Comparison of ENCODE assay signal across 1 cellular context in genomic region chr1:223733898-223734852, GRCh38.
TF ChIP-seq lines count a peak whose summit lies in the region.

No MANE protein-coding gene starts in this region.

TF ChIP-seq in GM23338, 12 proteins besides CTCF, POLR2A, EP300 and RAD21 (continued from another document):
- TF ChIP-seq, protein P1, sequence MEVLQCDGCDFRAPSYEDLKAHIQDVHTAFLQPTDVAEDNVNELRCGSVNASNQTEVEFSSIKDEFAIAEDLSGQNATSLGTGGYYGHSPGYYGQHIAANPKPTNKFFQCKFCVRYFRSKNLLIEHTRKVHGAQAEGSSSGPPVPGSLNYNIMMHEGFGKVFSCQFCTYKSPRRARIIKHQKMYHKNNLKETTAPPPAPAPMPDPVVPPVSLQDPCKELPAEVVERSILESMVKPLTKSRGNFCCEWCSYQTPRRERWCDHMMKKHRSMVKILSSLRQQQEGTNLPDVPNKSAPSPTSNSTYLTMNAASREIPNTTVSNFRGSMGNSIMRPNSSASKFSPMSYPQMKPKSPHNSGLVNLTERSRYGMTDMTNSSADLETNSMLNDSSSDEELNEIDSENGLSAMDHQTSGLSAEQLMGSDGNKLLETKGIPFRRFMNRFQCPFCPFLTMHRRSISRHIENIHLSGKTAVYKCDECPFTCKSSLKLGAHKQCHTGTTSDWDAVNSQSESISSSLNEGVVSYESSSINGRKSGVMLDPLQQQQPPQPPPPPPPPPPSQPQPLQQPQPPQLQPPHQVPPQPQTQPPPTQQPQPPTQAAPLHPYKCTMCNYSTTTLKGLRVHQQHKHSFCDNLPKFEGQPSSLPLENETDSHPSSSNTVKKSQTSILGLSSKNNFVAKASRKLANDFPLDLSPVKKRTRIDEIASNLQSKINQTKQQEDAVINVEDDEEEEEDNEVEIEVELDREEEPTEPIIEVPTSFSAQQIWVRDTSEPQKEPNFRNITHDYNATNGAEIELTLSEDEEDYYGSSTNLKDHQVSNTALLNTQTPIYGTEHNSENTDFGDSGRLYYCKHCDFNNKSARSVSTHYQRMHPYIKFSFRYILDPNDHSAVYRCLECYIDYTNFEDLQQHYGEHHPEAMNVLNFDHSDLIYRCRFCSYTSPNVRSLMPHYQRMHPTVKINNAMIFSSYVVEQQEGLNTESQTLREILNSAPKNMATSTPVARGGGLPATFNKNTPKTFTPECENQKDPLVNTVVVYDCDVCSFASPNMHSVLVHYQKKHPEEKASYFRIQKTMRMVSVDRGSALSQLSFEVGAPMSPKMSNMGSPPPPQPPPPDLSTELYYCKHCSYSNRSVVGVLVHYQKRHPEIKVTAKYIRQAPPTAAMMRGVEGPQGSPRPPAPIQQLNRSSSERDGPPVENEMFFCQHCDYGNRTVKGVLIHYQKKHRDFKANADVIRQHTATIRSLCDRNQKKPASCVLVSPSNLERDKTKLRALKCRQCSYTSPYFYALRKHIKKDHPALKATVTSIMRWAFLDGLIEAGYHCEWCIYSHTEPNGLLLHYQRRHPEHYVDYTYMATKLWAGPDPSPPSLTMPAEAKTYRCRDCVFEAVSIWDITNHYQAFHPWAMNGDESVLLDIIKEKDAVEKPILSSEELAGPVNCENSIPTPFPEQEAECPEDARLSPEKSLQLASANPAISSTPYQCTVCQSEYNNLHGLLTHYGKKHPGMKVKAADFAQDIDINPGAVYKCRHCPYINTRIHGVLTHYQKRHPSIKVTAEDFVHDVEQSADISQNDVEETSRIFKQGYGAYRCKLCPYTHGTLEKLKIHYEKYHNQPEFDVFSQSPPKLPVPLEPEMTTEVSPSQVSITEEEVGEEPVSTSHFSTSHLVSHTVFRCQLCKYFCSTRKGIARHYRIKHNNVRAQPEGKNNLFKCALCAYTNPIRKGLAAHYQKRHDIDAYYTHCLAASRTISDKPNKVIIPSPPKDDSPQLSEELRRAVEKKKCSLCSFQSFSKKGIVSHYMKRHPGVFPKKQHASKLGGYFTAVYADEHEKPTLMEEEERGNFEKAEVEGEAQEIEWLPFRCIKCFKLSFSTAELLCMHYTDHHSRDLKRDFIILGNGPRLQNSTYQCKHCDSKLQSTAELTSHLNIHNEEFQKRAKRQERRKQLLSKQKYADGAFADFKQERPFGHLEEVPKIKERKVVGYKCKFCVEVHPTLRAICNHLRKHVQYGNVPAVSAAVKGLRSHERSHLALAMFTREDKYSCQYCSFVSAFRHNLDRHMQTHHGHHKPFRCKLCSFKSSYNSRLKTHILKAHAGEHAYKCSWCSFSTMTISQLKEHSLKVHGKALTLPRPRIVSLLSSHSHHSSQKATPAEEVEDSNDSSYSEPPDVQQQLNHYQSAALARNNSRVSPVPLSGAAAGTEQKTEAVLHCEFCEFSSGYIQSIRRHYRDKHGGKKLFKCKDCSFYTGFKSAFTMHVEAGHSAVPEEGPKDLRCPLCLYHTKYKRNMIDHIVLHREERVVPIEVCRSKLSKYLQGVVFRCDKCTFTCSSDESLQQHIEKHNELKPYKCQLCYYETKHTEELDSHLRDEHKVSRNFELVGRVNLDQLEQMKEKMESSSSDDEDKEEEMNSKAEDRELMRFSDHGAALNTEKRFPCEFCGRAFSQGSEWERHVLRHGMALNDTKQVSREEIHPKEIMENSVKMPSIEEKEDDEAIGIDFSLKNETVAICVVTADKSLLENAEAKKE (CRISPR knock-in tag; IDR thresholded peaks at IDR 0.05) = no peak
- TF ChIP-seq STAT1 (IDR thresholded peaks at IDR 0.05; ENCODE audit: unreplicated experiment) (no peak), JUNB (IDR thresholded peaks at IDR 0.05; ENCODE audit: unreplicated experiment) (no peak), CREB1 (CRISPR knock-in tag; IDR thresholded peaks at IDR 0.05; ENCODE audit: low read depth) (no peak), ZNF331 (CRISPR knock-in tag; IDR thresholded peaks at IDR 0.05; ENCODE audit: low read depth) (no peak)
